ENCODE assay signal across 24 cellular contexts in genomic region chr5:56601641-56602071, GRCh38.
DNase-seq lines count a peak whose midpoint lies in the region; ATAC-seq, FAIRE-seq and TF ChIP-seq lines count a peak whose summit lies in the region.
"Had no signal": no experiment of that assay in that cellular context is flagged by ENCODE, and none has a peak within 500 bp of the region (broad histone marks: within the 10 kb centered on the region; RNA-seq: fewer than 3 reads in every experiment).

No MANE protein-coding gene starts in this region.

- peak; percentile 47 for DNase-seq in COR-L47 (lab: John Stamatoyannopoulos, UW)
- peak; percentile 88 for DNase-seq in NCI-H146 (lab: John Stamatoyannopoulos, UW)
- DNase-seq in astrocyte (ENCODE audit: low read depth), result peak; percentile 71
- DNase-seq in myocyte (ENCODE audit: low read depth), result peak; percentile 40
- DNase-seq: activated CD4-positive, alpha-beta T cell treated with anti-CD3 and anti-CD28 coated beads for 1 hour; activated naive CD4-positive, alpha-beta T cell treated with Interleukin-2 at 50 U/mL for 16 hours; activated T-cell treated with anti-CD3 and anti-CD28 coated beads, Interleukin-2, amount 50 U/mL, for 48 hours; anterior cingulate cortex; CD8-positive, alpha-beta memory T cell; cerebellar nuclear complex; effector memory CD4-positive, alpha-beta T cell; islet precursor cell; MM.1S; NCI-H2029; NCI-H510A treated with DMSO at 0.1 percent for 48 hours; stimulated activated CD4-positive, alpha-beta T cell treated with anti-CD3 and anti-CD28 coated beads, Interleukin-2, amount 100 ng/mL, for 48 hours; stimulated activated naive CD4-positive, alpha-beta T cell treated with Interleukin-2 at 50 U/mL for 16 hours had no signal

- H2AFZ ChIP-seq in astrocyte (ENCODE audit: low read depth, low read length), result no peak overlapping the region

- no peak overlapping the region for H3K4me2 ChIP-seq in astrocyte (ENCODE audit: low read length)

- H3K9me3 Mint-ChIP-seq in astrocyte (ENCODE audit: unreplicated experiment), result peaks cover 4% of the 10 kb centered on the region
- H3K9me3 Mint-ChIP-seq: CD8-positive, alpha-beta memory T cell had no signal

- no peak for FAIRE-seq in astrocyte (lab: Jason Lieb, UNC)

- peaks cover 48% of the 10 kb centered on the region for H3K27me3 Mint-ChIP-seq in astrocyte (ENCODE audit: low read depth, unreplicated experiment)

- no peaks in the 10 kb centered on the region for H3K4me1 ChIP-seq in astrocyte (ENCODE audit: insufficient read depth, low read length)

- no peaks in the 10 kb centered on the region for H3K9me3 ChIP-seq in astrocyte (ENCODE audit: insufficient read depth, low read depth, low read length)
- H3K9me3 ChIP-seq: esophagus muscularis mucosa, neutrophil, thoracic aorta had no signal

- H3K4me3 Mint-ChIP-seq in astrocyte (ENCODE audit: unreplicated experiment), result no peak overlapping the region
- H3K4me3 Mint-ChIP-seq: CD8-positive, alpha-beta memory T cell had no signal

- no peak for ATAC-seq in GM21515 (IDR thresholded peaks at IDR 0.05; ENCODE audit: unreplicated experiment)
- no peak for ATAC-seq in GM21529 (IDR thresholded peaks at IDR 0.05; ENCODE audit: unreplicated experiment)
- ATAC-seq in HG02840 (IDR thresholded peaks at IDR 0.05; ENCODE audit: low FRiP score, unreplicated experiment), result no peak

- H3K9ac ChIP-seq in astrocyte (ENCODE audit: low read length), result no peak overlapping the region

- H3K4me1 Mint-ChIP-seq in astrocyte (ENCODE audit: low read depth, unreplicated experiment), result no peaks in the 10 kb centered on the region

- no peak overlapping the region for H3K27ac Mint-ChIP-seq in astrocyte (ENCODE audit: unreplicated experiment)

- peaks cover 4% of the 10 kb centered on the region for H3K27me3 ChIP-seq in astrocyte (ENCODE audit: insufficient read depth, low read length)
- H3K27me3 ChIP-seq: esophagus muscularis mucosa, neutrophil had no signal

- no peaks in the 10 kb centered on the region for H3K79me2 ChIP-seq in astrocyte (ENCODE audit: insufficient read depth, low read length)

- H4K20me1 ChIP-seq in astrocyte (ENCODE audit: insufficient read depth, low read length), result no peaks in the 10 kb centered on the region

- TF ChIP-seq CTCF in astrocyte (IDR thresholded peaks at IDR 0.05; ENCODE audit: insufficient read depth, low read depth, low read length), result no peak

- peaks cover 3% of the 10 kb centered on the region for H3K36me3 Mint-ChIP-seq in astrocyte (ENCODE audit: low read depth, unreplicated experiment)

- H3K27ac ChIP-seq in astrocyte (ENCODE audit: low read depth, low read length), result no peak overlapping the region
- H3K27ac ChIP-seq: esophagus muscularis mucosa, neutrophil, thoracic aorta had no signal

- no peaks in the 10 kb centered on the region for H3K36me3 ChIP-seq in astrocyte (ENCODE audit: insufficient read depth, low read length)
- H3K36me3 ChIP-seq: esophagus muscularis mucosa, neutrophil, thoracic aorta had no signal

- no peak overlapping the region for H3K4me3 ChIP-seq in astrocyte (ENCODE audit: insufficient read depth, low read depth, low read length)
- H3K4me3 ChIP-seq: esophagus muscularis mucosa, lung, thoracic aorta had no signal
